In genomic region chr13:39876258-39876657, GRCh38 we compare ENCODE assay signal across 12 cellular contexts.
DNase-seq lines count a peak whose midpoint lies in the region; ATAC-seq, FAIRE-seq and TF ChIP-seq lines count a peak whose summit lies in the region.
"Had no signal": no experiment of that assay in that cellular context is flagged by ENCODE, and none has a peak within 500 bp of the region (broad histone marks: within the 10 kb centered on the region; RNA-seq: fewer than 3 reads in every experiment).

No MANE protein-coding gene starts in this region.

- DNase-seq in AG04450 (ENCODE audit: low read depth, low spot score), result peak; percentile 70
- DNase-seq in HS-27A (ENCODE audit: low read depth), result peak; percentile 72
- DNase-seq in astrocyte (ENCODE audit: low read depth), result peak; percentile 91
- peak; percentile 74 for DNase-seq in islet precursor cell
- DNase-seq in Caco-2, result no peak
- no peak for DNase-seq in stimulated activated CD4-positive, alpha-beta T cell treated with anti-CD3 and anti-CD28 coated beads, Interleukin-1b, Interleukin-23, amount 100 ng/mL, for 48 hours
- no peak for DNase-seq in aorta
- DNase-seq: esophagus squamous epithelium, left colon had no signal

- no peaks in the 10 kb centered on the region for H3K36me3 Mint-ChIP-seq in astrocyte (ENCODE audit: low read depth, unreplicated experiment)
- no peaks in the 10 kb centered on the region for H3K36me3 Mint-ChIP-seq in Caco-2 (ENCODE audit: insufficient read depth, unreplicated experiment)
- H3K36me3 Mint-ChIP-seq: IgD-negative memory B cell had no signal

- H3K4me3 Mint-ChIP-seq in astrocyte (ENCODE audit: unreplicated experiment), result no peak overlapping the region
- no peak overlapping the region for H3K4me3 Mint-ChIP-seq in Caco-2 (ENCODE audit: unreplicated experiment)
- H3K4me3 Mint-ChIP-seq: IgD-negative memory B cell had no signal

- no peak overlapping the region for H2AFZ ChIP-seq in astrocyte (ENCODE audit: low read depth, low read length)

- BruUV-seq in Caco-2 (replicated peaks; lab: Mats Ljungman, UMichigan), result no TSS peak

- peak overlapping the region; percentile 45 for H3K9ac ChIP-seq in astrocyte (ENCODE audit: low read length)

- no peaks in the 10 kb centered on the region for H3K36me3 ChIP-seq in astrocyte (ENCODE audit: insufficient read depth, low read length)
- H3K36me3 ChIP-seq in Caco-2 (ENCODE audit: control insufficient read depth, insufficient read depth, low read length), result no peaks in the 10 kb centered on the region
- H3K36me3 ChIP-seq in aorta (ENCODE audit: control insufficient read depth in 1 of 2, insufficient read depth in 2 of 2, low read length in 1 of 2), result no peaks in the 10 kb centered on the region
- H3K36me3 ChIP-seq: cardiac muscle cell, esophagus squamous epithelium had no signal

- CTCF ChIA-PET in AG04450 (lab: Charles Lee), result no interaction called here
- CTCF ChIA-PET in Caco-2 (lab: Charles Lee), result no interaction called here

- POLR2A ChIA-PET in AG04450 (lab: Yijun Ruan, JAX) (no interaction called here), Caco-2 (lab: Charles Lee) (no interaction called here)

- H3K9me3 ChIP-seq in AG04450 (ENCODE audit: control insufficient read depth, insufficient read depth, low read length), result no peaks in the 10 kb centered on the region
- H3K9me3 ChIP-seq in astrocyte (ENCODE audit: insufficient read depth, low read depth, low read length), result no peaks in the 10 kb centered on the region
- H3K9me3 ChIP-seq in Caco-2, result no peaks in the 10 kb centered on the region
- no peaks in the 10 kb centered on the region for H3K9me3 ChIP-seq in aorta (ENCODE audit: control insufficient read depth, low read length)
- H3K9me3 ChIP-seq: esophagus squamous epithelium had no signal

- H3K27me3 Mint-ChIP-seq in astrocyte (ENCODE audit: low read depth, unreplicated experiment), result no peaks in the 10 kb centered on the region
- peaks cover 3% of the 10 kb centered on the region for H3K27me3 Mint-ChIP-seq in Caco-2 (ENCODE audit: insufficient read depth, unreplicated experiment)

- no peak overlapping the region for H3K27ac ChIP-seq in AG04450 (ENCODE audit: low read depth, low read length)
- peak overlapping the region; percentile 70 for H3K27ac ChIP-seq in astrocyte (ENCODE audit: low read depth, low read length)
- H3K27ac ChIP-seq in aorta (ENCODE audit: low read depth in 1 of 2, low read length in 2 of 2), result no peak overlapping the region
- H3K27ac ChIP-seq: cardiac muscle cell had no signal

- H3K4me3 ChIP-seq in AG04450 (ENCODE audit: low read depth, low read length), result no peak overlapping the region
- no peak overlapping the region for H3K4me3 ChIP-seq in astrocyte (ENCODE audit: insufficient read depth, low read depth, low read length)
- no peak overlapping the region for H3K4me3 ChIP-seq in Caco-2 (ENCODE audit: low read depth, low read length)
- no peak overlapping the region for H3K4me3 ChIP-seq in aorta (ENCODE audit: low read length in 2 of 2)
- H3K4me3 ChIP-seq: cardiac muscle cell, esophagus squamous epithelium had no signal

- H4K20me1 ChIP-seq in astrocyte (ENCODE audit: insufficient read depth, low read length), result no peaks in the 10 kb centered on the region

- 74 to 75% methylated on average over 3 of the region's 3 CpGs for WGBS in aorta, 2 donors

- TF ChIP-seq CTCF in AG04450 (IDR thresholded peaks at IDR 0.05; ENCODE audit: low read depth, low read length) (no peak), astrocyte (IDR thresholded peaks at IDR 0.05; ENCODE audit: insufficient read depth, low read depth, low read length) (no peak), Caco-2 (IDR thresholded peaks at IDR 0.05; ENCODE audit: insufficient read depth in 1 of 2, low read depth in 1 of 2, low read length in 1 of 2, severe bottlenecking in 1 of 2, unreplicated experiment in 1 of 2) (no peak)

- peak overlapping the region; percentile 1 for H3K4me2 ChIP-seq in astrocyte (ENCODE audit: low read length)

- ATAC-seq in aorta (ENCODE audit: low FRiP score) (no peak), HG03460 (IDR thresholded peaks at IDR 0.05; ENCODE audit: unreplicated experiment) (no peak)
- ATAC-seq: left colon had no signal

- H3K4me1 ChIP-seq in astrocyte (ENCODE audit: insufficient read depth, low read length) (peaks cover 13% of the 10 kb centered on the region), Caco-2 (no peaks in the 10 kb centered on the region), aorta (ENCODE audit: control insufficient read depth in 1 of 2, insufficient read depth in 2 of 2, low read length in 2 of 2) (peaks cover 0 to 3% of the 10 kb centered on the region in 2 donors)

- H3K79me2 ChIP-seq in astrocyte (ENCODE audit: insufficient read depth, low read length), result no peaks in the 10 kb centered on the region

- H3K4me1 Mint-ChIP-seq in astrocyte (ENCODE audit: low read depth, unreplicated experiment), result peaks cover 8% of the 10 kb centered on the region
- H3K4me1 Mint-ChIP-seq in Caco-2 (ENCODE audit: low read depth, unreplicated experiment), result no peaks in the 10 kb centered on the region
- H3K4me1 Mint-ChIP-seq: IgD-negative memory B cell had no signal

- no peaks in the 10 kb centered on the region for H3K27me3 ChIP-seq in AG04450 (ENCODE audit: control insufficient read depth, insufficient read depth, low read length)
- H3K27me3 ChIP-seq in astrocyte (ENCODE audit: insufficient read depth, low read length), result no peaks in the 10 kb centered on the region
- H3K27me3 ChIP-seq in Caco-2 (replicated peaks; ENCODE audit: control insufficient read depth, insufficient read depth, low read length), result 0 out of 2 replicates have a peak, but pooled peaks cover 2% of the 10 kb centered on the region
- H3K27me3 ChIP-seq in aorta (ENCODE audit: control insufficient read depth in 1 of 2, insufficient read depth in 2 of 2, low read length in 1 of 2), result no peaks in the 10 kb centered on the region
- H3K27me3 ChIP-seq: cardiac muscle cell, esophagus squamous epithelium had no signal

- H3K9me3 Mint-ChIP-seq in astrocyte (ENCODE audit: unreplicated experiment) (peaks cover 3% of the 10 kb centered on the region), Caco-2 (ENCODE audit: unreplicated experiment) (no peaks in the 10 kb centered on the region)

- peak; percentile 60 for FAIRE-seq in astrocyte (lab: Jason Lieb, UNC)

- intact Hi-C loops in Caco-2 (cut with micrococcal nuclease; ENCODE audit: unreplicated experiment) (no loop called here), aorta (cut with DNase I) (no loop called here)

- H3K27ac Mint-ChIP-seq in astrocyte (ENCODE audit: unreplicated experiment) (peak overlapping the region; percentile 83), Caco-2 (ENCODE audit: unreplicated experiment) (no peak overlapping the region)
- H3K27ac Mint-ChIP-seq: IgD-negative memory B cell had no signal

Comparison
In these comparisons a context has a peak if more than half of its experiments do, and no peak if none do; other contexts are left out.
1. DNase-seq: peak in AG04450 (single experiment), HS-27A (single experiment), astrocyte (single experiment) and islet precursor cell (single experiment); none in Caco-2 (0 of 2), stimulated activated CD4-positive, alpha-beta T cell treated with anti-CD3 and anti-CD28 coated beads, Interleukin-1b, Interleukin-23, amount 100 ng/mL, for 48 hours (single experiment) and aorta (0 of 2).